In genomic region chr19:28330831-28331230, GRCh38 we compare ENCODE assay signal across 22 cellular contexts.
DNase-seq lines count a peak whose midpoint lies in the region; ATAC-seq and TF ChIP-seq lines count a peak whose summit lies in the region.
"Had no signal": no experiment of that assay in that cellular context is flagged by ENCODE, and none has a peak within 500 bp of the region (broad histone marks: within the 10 kb centered on the region; RNA-seq: fewer than 3 reads in every experiment).

No MANE protein-coding gene starts in this region.

- peak; percentile 93 for DNase-seq in HT1080 (ENCODE audit: low read depth)
- peak; percentile 40 to 53 for DNase-seq in cardiac fibroblast (ENCODE audit: low read depth in 2 of 2)
- DNase-seq in fibroblast of the aortic adventitia (ENCODE audit: low read depth): peak; percentile 71
- DNase-seq in T-helper 9 cell: no peak
- DNase-seq in RKO (ENCODE audit: low spot score): no peak
- DNase-seq: CD4-positive, alpha-beta T cell; COR-L47; DMS 273 treated with DMSO at 0.1 percent for 48 hours; DMS79 treated with DMSO at 0.1 percent for 48 hours; GOT3; IMR-90; NCI-H1105; NCI-H146; NCI-H2029; NCI-H345; NCI-H524 treated with DMSO at 0.1 percent for 48 hours; SIG-M5; SK-N-SH had no signal

- ATAC-seq in GM19467 (IDR thresholded peaks at IDR 0.05; ENCODE audit: unreplicated experiment) (no peak), GM19452 (IDR thresholded peaks at IDR 0.05; ENCODE audit: unreplicated experiment) (no peak)
- ATAC-seq: GM12878, HCT116 had no signal

- TF ChIP-seq CTCF in cardiac fibroblast (IDR thresholded peaks at IDR 0.05; ENCODE audit: low read depth, low read length) (no peak), fibroblast of the aortic adventitia (IDR thresholded peaks at IDR 0.05; ENCODE audit: insufficient read depth, low read length) (no peak)

- no peak overlapping the region for H3K4me3 ChIP-seq in cardiac fibroblast (replicated peaks in 1 of 2; ENCODE audit: low read depth in 2 of 2, low read length in 2 of 2)
- H3K4me3 ChIP-seq in fibroblast of the aortic adventitia (ENCODE audit: low read depth, low read length): no peak overlapping the region
- H3K4me3 ChIP-seq: GM12878 had no signal

Comparison
In these comparisons a context has a peak if more than half of its experiments do, and no peak if none do; other contexts are left out.
1. DNase-seq: peak in HT1080 (single experiment), cardiac fibroblast (2 of 2) and fibroblast of the aortic adventitia (single experiment); none in T-helper 9 cell (single experiment) and RKO (single experiment).